1 cellular context compared by ENCODE assay signal in the genomic region with DNA sequence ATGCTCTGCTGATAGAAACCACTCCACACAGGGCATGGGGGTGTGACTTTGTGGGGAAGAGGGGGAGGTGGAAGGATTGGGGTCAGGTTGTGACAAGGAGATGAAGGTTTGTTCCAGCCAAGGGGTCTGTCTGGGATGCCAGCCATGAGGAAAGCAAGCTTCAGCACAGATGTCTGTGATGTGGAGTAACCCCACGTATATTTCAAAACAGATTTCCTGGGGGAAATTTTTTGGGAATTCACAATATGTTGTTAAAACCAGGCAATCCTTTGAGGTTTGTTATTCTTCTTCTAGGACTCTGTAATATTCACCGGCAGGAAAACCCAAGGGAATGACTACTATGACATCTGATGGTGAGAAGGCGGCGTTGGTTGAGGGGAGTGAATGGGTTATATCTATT.
TF ChIP-seq lines count a peak whose summit lies in the region.

No MANE protein-coding gene starts in this region.

TF ChIP-seq in IMR-90, 13 proteins besides CTCF, POLR2A, EP300 and RAD21 (continued from another document):
- TF ChIP-seq, protein P1, sequence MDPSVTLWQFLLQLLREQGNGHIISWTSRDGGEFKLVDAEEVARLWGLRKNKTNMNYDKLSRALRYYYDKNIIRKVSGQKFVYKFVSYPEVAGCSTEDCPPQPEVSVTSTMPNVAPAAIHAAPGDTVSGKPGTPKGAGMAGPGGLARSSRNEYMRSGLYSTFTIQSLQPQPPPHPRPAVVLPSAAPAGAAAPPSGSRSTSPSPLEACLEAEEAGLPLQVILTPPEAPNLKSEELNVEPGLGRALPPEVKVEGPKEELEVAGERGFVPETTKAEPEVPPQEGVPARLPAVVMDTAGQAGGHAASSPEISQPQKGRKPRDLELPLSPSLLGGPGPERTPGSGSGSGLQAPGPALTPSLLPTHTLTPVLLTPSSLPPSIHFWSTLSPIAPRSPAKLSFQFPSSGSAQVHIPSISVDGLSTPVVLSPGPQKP (IDR thresholded peaks at IDR 0.05; ENCODE audit: borderline replicate concordance, low read depth, low read length), result no peak
- TF ChIP-seq, protein P2, sequence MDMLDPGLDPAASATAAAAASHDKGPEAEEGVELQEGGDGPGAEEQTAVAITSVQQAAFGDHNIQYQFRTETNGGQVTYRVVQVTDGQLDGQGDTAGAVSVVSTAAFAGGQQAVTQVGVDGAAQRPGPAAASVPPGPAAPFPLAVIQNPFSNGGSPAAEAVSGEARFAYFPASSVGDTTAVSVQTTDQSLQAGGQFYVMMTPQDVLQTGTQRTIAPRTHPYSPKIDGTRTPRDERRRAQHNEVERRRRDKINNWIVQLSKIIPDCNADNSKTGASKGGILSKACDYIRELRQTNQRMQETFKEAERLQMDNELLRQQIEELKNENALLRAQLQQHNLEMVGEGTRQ (IDR thresholded peaks at IDR 0.05; ENCODE audit: low read depth, low read length), result no peak
- no peak for TF ChIP-seq BHLHE40 (IDR thresholded peaks at IDR 0.05; ENCODE audit: low read depth, low read length)
- TF ChIP-seq RCOR1 (IDR thresholded peaks at IDR 0.05; ENCODE audit: insufficient replicate concordance, low read length), result no peak
- no peak for TF ChIP-seq FOS (IDR thresholded peaks at IDR 0.05; ENCODE audit: low read depth, low read length)
- TF ChIP-seq CEBPB (IDR thresholded peaks at IDR 0.05; ENCODE audit: low read depth, low read length), result no peak
